In genomic region chr11:113875414-113876073, GRCh38 we compare ENCODE assay signal across 1 cellular context.
TF ChIP-seq lines count a peak whose summit lies in the region.

Gene USP28 (minus strand): TSS chr11:113875572. CDS start chr11:113875501, 71 bp downstream.

TF ChIP-seq in HepG2, 621 proteins besides CTCF, POLR2A, EP300 and RAD21 (continued from another document and continues in another):
- TF ChIP-seq ZNF775 (CRISPR knock-in tag; IDR thresholded peaks at IDR 0.05; ENCODE audit: borderline replicate concordance): no peak
- TF ChIP-seq GATAD1 (CRISPR knock-in tag; IDR thresholded peaks at IDR 0.05): peak; percentile 54
- no peak for TF ChIP-seq CEBPG (CRISPR knock-in tag; IDR thresholded peaks at IDR 0.05)
- 0 out of 2 replicates have a peak, but pooled peaks have one; percentile 22 for TF ChIP-seq ZBTB38 (CRISPR knock-in tag; IDR thresholded peaks at IDR 0.05)
- peak; percentile 68; the same call in 1 of the 2 replicates for TF ChIP-seq BRD4 (CRISPR knock-in tag; IDR thresholded peaks at IDR 0.05)
- peak; percentile 57; the same call in 1 of the 2 replicates for TF ChIP-seq SP140L (CRISPR knock-in tag; IDR thresholded peaks at IDR 0.05; ENCODE audit: borderline replicate concordance)
- 0 out of 2 replicates have a peak, but pooled peaks have one; percentile 54 for TF ChIP-seq ZSCAN9 (CRISPR knock-in tag; IDR thresholded peaks at IDR 0.05; ENCODE audit: borderline replicate concordance)
- TF ChIP-seq ZC3H13 (CRISPR knock-in tag; IDR thresholded peaks at IDR 0.05): peak; percentile 67; the same call in 1 of the 2 replicates
- TF ChIP-seq ZNF569 (CRISPR knock-in tag; IDR thresholded peaks at IDR 0.05; ENCODE audit: borderline replicate concordance): no peak
- TF ChIP-seq, protein P1, sequence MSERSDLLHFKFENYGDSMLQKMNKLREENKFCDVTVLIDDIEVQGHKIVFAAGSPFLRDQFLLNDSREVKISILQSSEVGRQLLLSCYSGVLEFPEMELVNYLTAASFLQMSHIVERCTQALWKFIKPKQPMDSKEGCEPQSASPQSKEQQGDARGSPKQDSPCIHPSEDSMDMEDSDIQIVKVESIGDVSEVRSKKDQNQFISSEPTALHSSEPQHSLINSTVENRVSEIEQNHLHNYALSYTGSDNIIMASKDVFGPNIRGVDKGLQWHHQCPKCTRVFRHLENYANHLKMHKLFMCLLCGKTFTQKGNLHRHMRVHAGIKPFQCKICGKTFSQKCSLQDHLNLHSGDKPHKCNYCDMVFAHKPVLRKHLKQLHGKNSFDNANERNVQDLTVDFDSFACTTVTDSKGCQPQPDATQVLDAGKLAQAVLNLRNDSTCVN (CRISPR knock-in tag; IDR thresholded peaks at IDR 0.05; ENCODE audit: borderline replicate concordance): no peak
- no peak for TF ChIP-seq HOMEZ (CRISPR knock-in tag; IDR thresholded peaks at IDR 0.05; ENCODE audit: low read depth)
- TF ChIP-seq, protein P2, sequence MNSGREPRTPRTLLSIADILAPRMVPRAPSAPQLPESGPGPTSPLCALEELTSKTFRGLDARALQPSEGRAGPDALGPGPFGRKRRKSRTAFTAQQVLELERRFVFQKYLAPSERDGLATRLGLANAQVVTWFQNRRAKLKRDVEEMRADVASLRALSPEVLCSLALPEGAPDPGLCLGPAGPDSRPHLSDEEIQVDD (CRISPR knock-in tag; IDR thresholded peaks at IDR 0.05; ENCODE audit: borderline replicate concordance): no peak
- no peak for TF ChIP-seq NBN (conservative IDR thresholded peaks at IDR 0.05)
- no peak for TF ChIP-seq ZFP36 (IDR thresholded peaks at IDR 0.05; ENCODE audit: borderline replicate concordance, low read depth, low read length, partially characterized antibody)
- TF ChIP-seq REL (CRISPR knock-in tag; conservative IDR thresholded peaks at IDR 0.05): no peak
- TF ChIP-seq ZNF275 (CRISPR knock-in tag; IDR thresholded peaks at IDR 0.05; ENCODE audit: borderline replicate concordance): 0 out of 2 replicates have a peak, but pooled peaks have one; percentile 55
- no peak for TF ChIP-seq ZNF549 (CRISPR knock-in tag; IDR thresholded peaks at IDR 0.05)
- 0 out of 2 replicates have a peak, but pooled peaks have one; percentile 21 for TF ChIP-seq HNF4A (CRISPR knock-in tag; IDR thresholded peaks at IDR 0.05)
- TF ChIP-seq, protein P3, sequence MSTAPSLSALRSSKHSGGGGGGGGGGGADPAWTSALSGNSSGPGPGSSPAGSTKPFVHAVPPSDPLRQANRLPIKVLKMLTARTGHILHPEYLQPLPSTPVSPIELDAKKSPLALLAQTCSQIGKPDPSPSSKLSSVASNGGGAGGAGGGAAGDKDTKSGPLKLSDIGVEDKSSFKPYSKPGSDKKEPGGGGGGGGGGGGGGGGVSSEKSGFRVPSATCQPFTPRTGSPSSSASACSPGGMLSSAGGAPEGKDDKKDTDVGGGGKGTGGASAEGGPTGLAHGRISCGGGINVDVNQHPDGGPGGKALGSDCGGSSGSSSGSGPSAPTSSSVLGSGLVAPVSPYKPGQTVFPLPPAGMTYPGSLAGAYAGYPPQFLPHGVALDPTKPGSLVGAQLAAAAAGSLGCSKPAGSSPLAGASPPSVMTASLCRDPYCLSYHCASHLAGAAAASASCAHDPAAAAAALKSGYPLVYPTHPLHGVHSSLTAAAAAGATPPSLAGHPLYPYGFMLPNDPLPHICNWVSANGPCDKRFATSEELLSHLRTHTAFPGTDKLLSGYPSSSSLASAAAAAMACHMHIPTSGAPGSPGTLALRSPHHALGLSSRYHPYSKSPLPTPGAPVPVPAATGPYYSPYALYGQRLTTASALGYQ (CRISPR knock-in tag; IDR thresholded peaks at IDR 0.05): no peak
- TF ChIP-seq, protein P4, sequence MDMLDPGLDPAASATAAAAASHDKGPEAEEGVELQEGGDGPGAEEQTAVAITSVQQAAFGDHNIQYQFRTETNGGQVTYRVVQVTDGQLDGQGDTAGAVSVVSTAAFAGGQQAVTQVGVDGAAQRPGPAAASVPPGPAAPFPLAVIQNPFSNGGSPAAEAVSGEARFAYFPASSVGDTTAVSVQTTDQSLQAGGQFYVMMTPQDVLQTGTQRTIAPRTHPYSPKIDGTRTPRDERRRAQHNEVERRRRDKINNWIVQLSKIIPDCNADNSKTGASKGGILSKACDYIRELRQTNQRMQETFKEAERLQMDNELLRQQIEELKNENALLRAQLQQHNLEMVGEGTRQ (IDR thresholded peaks at IDR 0.05; ENCODE audit: low read depth, low read length): peak; percentile 96
- TF ChIP-seq, protein P4 (CRISPR knock-in tag; IDR thresholded peaks at IDR 0.05; ENCODE audit: borderline replicate concordance): peak; percentile 83; the same call in 1 of the 2 replicates
- no peak for TF ChIP-seq DNMT1 (CRISPR knock-in tag; IDR thresholded peaks at IDR 0.05)
- no peak for TF ChIP-seq EEA1 (CRISPR knock-in tag; IDR thresholded peaks at IDR 0.05; ENCODE audit: borderline replicate concordance)
- TF ChIP-seq KDM2A (CRISPR knock-in tag; IDR thresholded peaks at IDR 0.05; ENCODE audit: borderline replicate concordance, low read depth): peak; percentile 36; the same call in 1 of the 2 replicates
- TF ChIP-seq ZNF343 (CRISPR knock-in tag; IDR thresholded peaks at IDR 0.05): peak; percentile 83; the same call in 1 of the 2 replicates
- peak; percentile 70 for TF ChIP-seq GABPB1 (CRISPR knock-in tag; IDR thresholded peaks at IDR 0.05)
- 0 out of 2 replicates have a peak, but pooled peaks have one; percentile 35 for TF ChIP-seq ARNTL (CRISPR knock-in tag; IDR thresholded peaks at IDR 0.05)
- peak; percentile 42; the same call in 1 of the 2 replicates for TF ChIP-seq ZFAT (CRISPR knock-in tag; conservative IDR thresholded peaks at IDR 0.05)
- TF ChIP-seq BCLAF1 (IDR thresholded peaks at IDR 0.05): no peak
- peak; percentile 35; the same call in 1 of the 2 replicates for TF ChIP-seq DMAP1 (CRISPR knock-in tag; IDR thresholded peaks at IDR 0.05)
- no peak; the same call in 1 of the 2 replicates for TF ChIP-seq ZBTB7B (CRISPR knock-in tag; IDR thresholded peaks at IDR 0.05)
- TF ChIP-seq KLF11 (CRISPR knock-in tag; IDR thresholded peaks at IDR 0.05): 0 out of 2 replicates have a peak, but pooled peaks have one; percentile 30
- no peak for TF ChIP-seq HNRNPUL1 (IDR thresholded peaks at IDR 0.05; ENCODE audit: low read depth, low read length)
- TF ChIP-seq ZNF839 (CRISPR knock-in tag; IDR thresholded peaks at IDR 0.05; ENCODE audit: borderline replicate concordance): no peak
- TF ChIP-seq FOXA1 (IDR thresholded peaks at IDR 0.05): no peak
- TF ChIP-seq FOXA1 (CRISPR knock-in tag; IDR thresholded peaks at IDR 0.05): 0 out of 2 replicates have a peak, but pooled peaks have one; percentile 12
- TF ChIP-seq BRCA1 (CRISPR knock-in tag; IDR thresholded peaks at IDR 0.05): peak; percentile 87; the same call in 1 of the 2 replicates
- TF ChIP-seq, protein P5, sequence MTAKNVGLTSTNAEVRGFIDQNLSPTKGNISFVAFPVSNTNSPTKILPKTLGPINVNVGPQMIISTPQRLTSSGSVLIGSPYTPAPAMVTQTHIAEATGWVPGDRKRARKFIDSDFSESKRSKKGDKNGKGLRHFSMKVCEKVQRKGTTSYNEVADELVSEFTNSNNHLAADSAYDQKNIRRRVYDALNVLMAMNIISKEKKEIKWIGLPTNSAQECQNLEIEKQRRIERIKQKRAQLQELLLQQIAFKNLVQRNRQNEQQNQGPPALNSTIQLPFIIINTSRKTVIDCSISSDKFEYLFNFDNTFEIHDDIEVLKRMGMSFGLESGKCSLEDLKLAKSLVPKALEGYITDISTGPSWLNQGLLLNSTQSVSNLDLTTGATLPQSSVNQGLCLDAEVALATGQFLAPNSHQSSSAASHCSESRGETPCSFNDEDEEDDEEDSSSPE (CRISPR knock-in tag; IDR thresholded peaks at IDR 0.05): peak; percentile 75; the same call in 1 of the 2 replicates
- TF ChIP-seq ZNF629 (CRISPR knock-in tag; conservative IDR thresholded peaks at IDR 0.05): peak; percentile 50; the same call in 1 of the 2 replicates
- peak; percentile 61; the same call in 1 of the 2 replicates for TF ChIP-seq ZNF770 (CRISPR knock-in tag; IDR thresholded peaks at IDR 0.05)
- TF ChIP-seq, protein P6, sequence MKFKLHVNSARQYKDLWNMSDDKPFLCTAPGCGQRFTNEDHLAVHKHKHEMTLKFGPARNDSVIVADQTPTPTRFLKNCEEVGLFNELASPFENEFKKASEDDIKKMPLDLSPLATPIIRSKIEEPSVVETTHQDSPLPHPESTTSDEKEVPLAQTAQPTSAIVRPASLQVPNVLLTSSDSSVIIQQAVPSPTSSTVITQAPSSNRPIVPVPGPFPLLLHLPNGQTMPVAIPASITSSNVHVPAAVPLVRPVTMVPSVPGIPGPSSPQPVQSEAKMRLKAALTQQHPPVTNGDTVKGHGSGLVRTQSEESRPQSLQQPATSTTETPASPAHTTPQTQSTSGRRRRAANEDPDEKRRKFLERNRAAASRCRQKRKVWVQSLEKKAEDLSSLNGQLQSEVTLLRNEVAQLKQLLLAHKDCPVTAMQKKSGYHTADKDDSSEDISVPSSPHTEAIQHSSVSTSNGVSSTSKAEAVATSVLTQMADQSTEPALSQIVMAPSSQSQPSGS (CRISPR knock-in tag; IDR thresholded peaks at IDR 0.05): peak; percentile 56; the same call in 1 of the 2 replicates
- TF ChIP-seq DMTF1 (CRISPR knock-in tag; IDR thresholded peaks at IDR 0.05): no peak
- peak; percentile 67; the same call in 1 of the 2 replicates for TF ChIP-seq ZNF317 (CRISPR knock-in tag; IDR thresholded peaks at IDR 0.05)
